9 cellular contexts compared by ENCODE assay signal in the genomic region with DNA sequence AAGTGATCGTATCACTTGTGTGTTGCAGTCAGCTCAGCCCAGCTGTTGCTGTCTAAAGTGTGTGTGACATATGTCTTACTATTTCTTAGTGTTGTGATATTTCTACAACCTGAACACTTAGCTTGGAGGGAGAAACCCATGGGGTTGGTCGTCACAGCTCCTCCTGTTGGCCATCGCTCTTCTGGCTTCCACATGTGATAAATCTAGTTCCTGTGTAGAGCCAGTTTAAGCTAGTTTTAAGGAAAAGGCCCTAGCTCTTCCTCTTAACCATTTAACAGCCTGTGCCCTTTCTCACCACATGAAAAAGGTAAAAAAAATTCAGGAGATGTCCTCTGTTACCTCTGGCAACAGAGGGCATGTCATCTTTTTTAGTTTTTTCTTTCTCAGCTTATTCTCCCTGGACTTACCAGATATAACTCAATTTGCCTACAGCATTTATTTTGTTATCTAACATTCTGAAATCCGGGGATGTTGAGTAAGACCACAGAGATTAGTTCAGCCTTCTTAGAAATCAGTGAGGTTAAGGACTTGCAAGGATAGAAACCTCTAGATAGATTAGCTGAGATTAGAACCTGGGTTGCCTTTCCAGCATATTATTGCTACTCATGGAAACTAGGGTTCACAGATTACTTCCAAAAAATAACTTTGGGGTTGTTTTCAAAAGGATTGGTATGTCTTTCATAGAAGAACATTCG.
DNase-seq lines count a peak whose midpoint lies in the region; ATAC-seq and TF ChIP-seq lines count a peak whose summit lies in the region.
"Had no signal": no experiment of that assay in that cellular context is flagged by ENCODE, and none has a peak within 500 bp of the region (broad histone marks: within the 10 kb centered on the region; RNA-seq: fewer than 3 reads in every experiment).

No MANE protein-coding gene starts in this region.

- no peaks in the 10 kb centered on the region for H3K4me1 ChIP-seq in mesenchymal stem cell (ENCODE audit: control insufficient read depth, insufficient read depth, low read depth, low read length)

- no peak overlapping the region for H2BK15ac ChIP-seq in mesenchymal stem cell (ENCODE audit: low read depth, poor library complexity, severe bottlenecking)

- H2BK12ac ChIP-seq in mesenchymal stem cell (ENCODE audit: low read length in 2 of 2): no peak overlapping the region

- H3K27me3 ChIP-seq in mesenchymal stem cell (ENCODE audit: control insufficient read depth in 1 of 2, insufficient read depth in 1 of 2, low read length in 2 of 2): no peaks in the 10 kb centered on the region

- no peak overlapping the region for H2AFZ ChIP-seq in mesenchymal stem cell (ENCODE audit: low read depth, low read length)

- H3K27ac Mint-ChIP-seq in activated CD8-positive, alpha-beta T cell treated with anti-CD3 and anti-CD28 coated beads for 36 hours: peak overlapping the region; percentile 64

- H4K8ac ChIP-seq in mesenchymal stem cell (ENCODE audit: low read length): no peak overlapping the region

- peak; percentile 11 for DNase-seq in DMS 273 treated with DMSO at 0.1 percent for 48 hours (lab: John Stamatoyannopoulos, UW)
- DNase-seq in Jurkat, Clone E6-1 (ENCODE audit: low read depth, low spot score): peak; percentile 61
- DNase-seq in activated CD8-positive, alpha-beta T cell treated with anti-CD3 and anti-CD28 coated beads for 36 hours: peak; percentile 47
- DNase-seq in mesenchymal stem cell: peak; percentile 13
- DNase-seq in HEK293T (ENCODE audit: extremely low spot score): no peak
- no peak for DNase-seq in NCI-H510A (lab: John Stamatoyannopoulos, UW)
- no peak for DNase-seq in NK-92 treated with Interleukin-12 subunit alpha and Interleukin-12 subunit beta, amount 100 ng/mL, for 24 hours (lab: John Stamatoyannopoulos, UW)
- no peak for DNase-seq in NCI-H2196 treated with DMSO at 0.1 percent for 48 hours (lab: John Stamatoyannopoulos, UW; ENCODE audit: unreplicated experiment)

- no peak for TF ChIP-seq CTCF in activated CD8-positive, alpha-beta T cell treated with anti-CD3 and anti-CD28 coated beads for 36 hours (IDR thresholded peaks at IDR 0.05)

- no peak overlapping the region for H3K23ac ChIP-seq in mesenchymal stem cell (ENCODE audit: low read length in 2 of 2)

- H3K27ac ChIP-seq in mesenchymal stem cell (ENCODE audit: low read length, poor library complexity, severe bottlenecking): no peak overlapping the region
- H3K27ac ChIP-seq: SK-N-MC had no signal

- no peak overlapping the region for H3K9ac ChIP-seq in mesenchymal stem cell (ENCODE audit: low read length)

- no peak overlapping the region for H3K4me3 ChIP-seq in Jurkat, Clone E6-1 (ENCODE audit: low read length)
- no peak overlapping the region for H3K4me3 ChIP-seq in mesenchymal stem cell (ENCODE audit: insufficient read depth in 1 of 2, low read depth in 1 of 2, low read length in 2 of 2)
- H3K4me3 ChIP-seq: SK-N-MC had no signal

- peaks cover 26 to 87% of the 10 kb centered on the region in 2 experiments for H3K36me3 ChIP-seq in mesenchymal stem cell (ENCODE audit: control insufficient read depth in 1 of 2, insufficient read depth in 2 of 2, low read depth in 1 of 2, low read length in 2 of 2)

- no peaks in the 10 kb centered on the region for H3K9me3 ChIP-seq in mesenchymal stem cell (ENCODE audit: control insufficient read depth, low read length)

- no peaks in the 10 kb centered on the region for H3K27me3 Mint-ChIP-seq in activated CD8-positive, alpha-beta T cell treated with anti-CD3 and anti-CD28 coated beads for 36 hours

- WGBS in mesenchymal stem cell: 78% methylated on average over 4 of the region's 5 CpGs

- peaks cover 22% of the 10 kb centered on the region for H3K36me3 Mint-ChIP-seq in activated CD8-positive, alpha-beta T cell treated with anti-CD3 and anti-CD28 coated beads for 36 hours (ENCODE audit: low read depth)

- H2AK5ac ChIP-seq in mesenchymal stem cell (ENCODE audit: low read length, severe bottlenecking): no peak overlapping the region

- no peak overlapping the region for H3K18ac ChIP-seq in mesenchymal stem cell (ENCODE audit: low read depth in 1 of 2, low read length in 2 of 2)

- H3K4me3 Mint-ChIP-seq in activated CD8-positive, alpha-beta T cell treated with anti-CD3 and anti-CD28 coated beads for 36 hours: no peak overlapping the region

- no peak overlapping the region for H3K4me2 ChIP-seq in mesenchymal stem cell (ENCODE audit: low read length, poor library complexity, severe bottlenecking)

- no peak overlapping the region for H2BK5ac ChIP-seq in mesenchymal stem cell (ENCODE audit: low read depth, low read length, poor library complexity, severe bottlenecking)

- POLR2A ChIA-PET in activated CD8-positive, alpha-beta T cell treated with anti-CD3 and anti-CD28 coated beads for 36 hours (lab: Charles Lee): no interaction called here
- POLR2A ChIA-PET in HEK293T (lab: Yijun Ruan, JAX): interaction anchor here (1.2 kb wide), 1 partner anchor 121 kb away, joined by 4 read pairs; a partner anchor contains a TSS

- no peak overlapping the region for H2BK120ac ChIP-seq in mesenchymal stem cell (ENCODE audit: low read depth, low read length)

- no peak overlapping the region for H3K4ac ChIP-seq in mesenchymal stem cell (ENCODE audit: low read depth in 1 of 2, low read length in 2 of 2)

- no peaks in the 10 kb centered on the region for H3K9me3 Mint-ChIP-seq in activated CD8-positive, alpha-beta T cell treated with anti-CD3 and anti-CD28 coated beads for 36 hours

- no peak overlapping the region for H4K91ac ChIP-seq in mesenchymal stem cell (ENCODE audit: low read length)

- peaks cover 16% of the 10 kb centered on the region for H3K4me1 Mint-ChIP-seq in activated CD8-positive, alpha-beta T cell treated with anti-CD3 and anti-CD28 coated beads for 36 hours (ENCODE audit: low read depth)

- ATAC-seq in activated CD8-positive, alpha-beta T cell treated with anti-CD3 and anti-CD28 coated beads for 36 hours: peak; percentile 71

- intact Hi-C loops in activated CD8-positive, alpha-beta T cell treated with anti-CD3 and anti-CD28 coated beads for 36 hours (cut with micrococcal nuclease): no loop called here

- H3K14ac ChIP-seq in mesenchymal stem cell (ENCODE audit: low read length in 2 of 2): no peak overlapping the region

- peaks cover 12% of the 10 kb centered on the region for H3K79me1 ChIP-seq in mesenchymal stem cell (replicated peaks; ENCODE audit: low read length, poor library complexity, severe bottlenecking)

- CTCF ChIA-PET in activated CD8-positive, alpha-beta T cell treated with anti-CD3 and anti-CD28 coated beads for 36 hours (lab: Charles Lee): interaction anchor here (1.0 to 2.0 kb wide), 7 partner anchors 10 to 218 kb away, joined by 3 to 7 read pairs (median 4); a partner anchor contains a TSS
- CTCF ChIA-PET in HEK293T (lab: Yijun Ruan, JAX): interaction anchor here (0.5 to 1.7 kb wide), 4 partner anchors 105 to 598 kb away, joined by 3 to 5 read pairs (median 4); no protein-coding TSS in a partner anchor

TF ChIP-seq in HEK293T, 16 proteins besides CTCF, POLR2A, EP300 and RAD21:
- no peak for TF ChIP-seq SP1 (IDR thresholded peaks at IDR 0.05)
- TF ChIP-seq TARDBP (IDR thresholded peaks at IDR 0.05): no peak
- no peak for TF ChIP-seq ELF4 (IDR thresholded peaks at IDR 0.05)
- TF ChIP-seq FOXM1 (IDR thresholded peaks at IDR 0.05; ENCODE audit: borderline replicate concordance): no peak
- TF ChIP-seq NFRKB (IDR thresholded peaks at IDR 0.05): no peak
- TF ChIP-seq HDGF (IDR thresholded peaks at IDR 0.05; ENCODE audit: borderline replicate concordance): no peak
- TF ChIP-seq FOXK2 (IDR thresholded peaks at IDR 0.05): no peak
- no peak for TF ChIP-seq ARNT (IDR thresholded peaks at IDR 0.05)
- TF ChIP-seq CTBP1 (IDR thresholded peaks at IDR 0.05; ENCODE audit: borderline replicate concordance): no peak
- TF ChIP-seq ZNF384 (IDR thresholded peaks at IDR 0.05): no peak
- no peak for TF ChIP-seq LEF1 (IDR thresholded peaks at IDR 0.05; ENCODE audit: borderline replicate concordance)
- TF ChIP-seq FOXA1 (IDR thresholded peaks at IDR 0.05): no peak
- TF ChIP-seq, protein P1, sequence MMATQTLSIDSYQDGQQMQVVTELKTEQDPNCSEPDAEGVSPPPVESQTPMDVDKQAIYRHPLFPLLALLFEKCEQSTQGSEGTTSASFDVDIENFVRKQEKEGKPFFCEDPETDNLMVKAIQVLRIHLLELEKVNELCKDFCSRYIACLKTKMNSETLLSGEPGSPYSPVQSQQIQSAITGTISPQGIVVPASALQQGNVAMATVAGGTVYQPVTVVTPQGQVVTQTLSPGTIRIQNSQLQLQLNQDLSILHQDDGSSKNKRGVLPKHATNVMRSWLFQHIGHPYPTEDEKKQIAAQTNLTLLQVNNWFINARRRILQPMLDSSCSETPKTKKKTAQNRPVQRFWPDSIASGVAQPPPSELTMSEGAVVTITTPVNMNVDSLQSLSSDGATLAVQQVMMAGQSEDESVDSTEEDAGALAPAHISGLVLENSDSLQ (IDR thresholded peaks at IDR 0.05): no peak
- TF ChIP-seq BHLHE40 (IDR thresholded peaks at IDR 0.05; ENCODE audit: borderline replicate concordance): no peak
- TF ChIP-seq L3MBTL2 (conservative IDR thresholded peaks at IDR 0.05): no peak
- TF ChIP-seq SUZ12 (IDR thresholded peaks at IDR 0.05): no peak

Comparison
In these comparisons a context has a peak if more than half of its experiments do, and no peak if none do; other contexts are left out.
1. DNase-seq: peak in DMS 273 treated with DMSO at 0.1 percent for 48 hours (single experiment), Jurkat, Clone E6-1 (single experiment), activated CD8-positive, alpha-beta T cell treated with anti-CD3 and anti-CD28 coated beads for 36 hours (single experiment) and mesenchymal stem cell (single experiment); none in HEK293T (single experiment), NCI-H510A (single experiment), NK-92 treated with Interleukin-12 subunit alpha and Interleukin-12 subunit beta, amount 100 ng/mL, for 24 hours (single experiment) and NCI-H2196 treated with DMSO at 0.1 percent for 48 hours (single experiment).